ENCODE assay signal across 9 cellular contexts in the genomic region with DNA sequence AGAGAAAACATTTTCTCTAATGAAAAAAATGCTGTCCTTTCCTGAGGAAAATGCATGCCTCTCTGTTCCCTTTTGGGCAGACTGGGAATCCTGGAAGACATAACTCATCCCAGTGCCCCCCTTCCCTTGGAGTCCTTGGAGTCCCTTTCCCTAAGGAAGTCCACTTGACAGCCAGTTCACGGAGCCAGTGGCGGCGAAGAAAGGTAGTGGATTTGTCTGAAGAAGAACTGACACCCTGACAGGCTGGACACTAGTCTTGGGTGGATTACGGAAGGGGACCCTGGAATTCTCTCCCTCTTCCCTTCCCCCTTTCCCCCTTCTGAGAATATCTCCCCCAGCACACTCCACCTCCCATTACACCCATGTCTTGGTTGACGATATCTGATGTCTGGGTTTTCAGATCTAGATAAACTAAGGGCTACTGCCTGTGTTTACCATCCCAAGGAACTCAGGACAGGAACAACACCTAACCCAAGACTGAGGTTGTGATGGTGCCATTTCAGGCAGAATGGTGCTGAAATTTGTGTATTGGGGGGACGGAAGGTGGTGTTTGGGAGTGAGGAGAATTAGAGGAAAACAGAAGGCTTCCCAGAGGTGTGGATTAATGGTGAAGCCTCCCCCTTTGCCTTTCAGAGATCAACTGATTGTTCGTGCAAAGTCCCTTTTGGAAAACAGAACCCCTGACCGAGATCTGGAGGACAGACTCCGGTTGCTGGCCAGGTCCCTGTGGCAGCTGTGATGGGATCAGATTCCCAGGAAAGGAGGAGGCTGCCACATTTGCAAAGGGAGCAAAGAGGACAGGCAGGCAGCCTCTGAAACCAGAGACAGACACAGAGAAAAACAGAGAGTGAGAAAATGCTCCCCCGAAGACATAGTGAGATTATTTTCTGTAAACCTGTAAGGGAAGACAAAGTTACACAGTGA. TPM values are rescaled to one million over a fixed set of nuclear protein-coding genes. Genes with fewer than 3 reads are reported as not detected.
DNase-seq lines count a peak whose midpoint lies in the region; ATAC-seq and TF ChIP-seq lines count a peak whose summit lies in the region.
"Had no signal": no experiment of that assay in that cellular context is flagged by ENCODE, and none has a peak within 500 bp of the region (broad histone marks: within the 10 kb centered on the region; RNA-seq: fewer than 3 reads in every experiment).

No MANE protein-coding gene starts in this region.

- H3K27me3 ChIP-seq in GM23248 (replicated peaks; ENCODE audit: insufficient read depth), result no peaks in the 10 kb centered on the region
- no peaks in the 10 kb centered on the region for H3K27me3 ChIP-seq in smooth muscle cell (ENCODE audit: low read depth)

- H2AFZ ChIP-seq in GM23248 (no peak overlapping the region), smooth muscle cell (ENCODE audit: low read depth) (no peak overlapping the region)

- H3K79me2 ChIP-seq in GM23248 (ENCODE audit: insufficient read depth), result peaks cover 72% of the 10 kb centered on the region
- peaks cover 57% of the 10 kb centered on the region for H3K79me2 ChIP-seq in smooth muscle cell (ENCODE audit: low read depth)

- H3K9me3 Mint-ChIP-seq in activated T-helper 17 cell treated with anti-CD3 and anti-CD28 coated beads, Interleukin-2, amount 50 U/mL, for 72 hours, result no peaks in the 10 kb centered on the region

- H4K20me1 ChIP-seq in GM23248 (ENCODE audit: insufficient read depth) (peaks cover 17% of the 10 kb centered on the region; the same call in 1 of the 2 replicates), smooth muscle cell (ENCODE audit: low read depth) (peaks cover 48% of the 10 kb centered on the region)

- H3K9me3 ChIP-seq in GM23248 (ENCODE audit: low read depth) (no peaks in the 10 kb centered on the region), smooth muscle cell (replicated peaks; ENCODE audit: low read depth) (no peaks in the 10 kb centered on the region)

- H3K9ac ChIP-seq in GM23248, result peak overlapping the region; percentile 99
- H3K9ac ChIP-seq in smooth muscle cell (ENCODE audit: low read depth), result peak overlapping the region; percentile 99

- peaks cover 42% of the 10 kb centered on the region for H3K36me3 ChIP-seq in GM23248 (ENCODE audit: low read depth)
- no peaks in the 10 kb centered on the region for H3K36me3 ChIP-seq in smooth muscle cell (ENCODE audit: low read depth)

- peaks cover 39% of the 10 kb centered on the region for H3K4me1 ChIP-seq in GM23248 (ENCODE audit: insufficient read depth)
- H3K4me1 ChIP-seq in smooth muscle cell (ENCODE audit: low read depth), result peaks cover 34% of the 10 kb centered on the region

- H3K4me3 ChIP-seq in GM23248, result peak overlapping the region; percentile 95
- H3K4me3 ChIP-seq in iPS-11a (ENCODE audit: low read depth, low read length), result peak overlapping the region; percentile 88
- H3K4me3 ChIP-seq in smooth muscle cell, result peak overlapping the region; percentile 92

- DNase-seq in GM23248, result peak; percentile 55
- DNase-seq in smooth muscle cell (lab: John Stamatoyannopoulos, UW; ENCODE audit: unreplicated experiment), result no peak
- DNase-seq in CD1c-positive myeloid dendritic cell (ENCODE audit: extremely low spot score), result no peak
- no peak for DNase-seq in NCI-H2107 (lab: John Stamatoyannopoulos, UW)
- DNase-seq: activated CD4-positive, alpha-beta T cell treated with anti-CD3 and anti-CD28 coated beads for 1 hour had no signal

- H3K4me2 ChIP-seq in GM23248 (ENCODE audit: unreplicated experiment), result peak overlapping the region; percentile 96
- peak overlapping the region; percentile 99 for H3K4me2 ChIP-seq in smooth muscle cell

- no peak for TF ChIP-seq CTCF in smooth muscle cell (IDR thresholded peaks at IDR 0.05; ENCODE audit: borderline replicate concordance, insufficient read depth, poor library complexity, severe bottlenecking)

- peak overlapping the region; percentile 33 for H3K4me3 Mint-ChIP-seq in activated T-helper 17 cell treated with anti-CD3 and anti-CD28 coated beads, Interleukin-2, amount 50 U/mL, for 72 hours

- no peak overlapping the region for H3K27ac Mint-ChIP-seq in activated T-helper 17 cell treated with anti-CD3 and anti-CD28 coated beads, Interleukin-2, amount 50 U/mL, for 72 hours

- H3K27ac ChIP-seq in GM23248 (peak overlapping the region; percentile 99), smooth muscle cell (ENCODE audit: low read depth) (peak overlapping the region; percentile 99)

- H3F3A ChIP-seq in GM23248 (ENCODE audit: insufficient read depth) (peaks cover 62% of the 10 kb centered on the region), smooth muscle cell (ENCODE audit: low read depth) (peaks cover 51% of the 10 kb centered on the region)

- ATAC-seq in activated T-helper 17 cell treated with anti-CD3 and anti-CD28 coated beads, Interleukin-2, amount 50 U/mL, for 72 hours (replicated peaks), result no peak
- ATAC-seq in HG03442 (IDR thresholded peaks at IDR 0.05; ENCODE audit: unreplicated experiment) (no peak), GM21367 (IDR thresholded peaks at IDR 0.05; ENCODE audit: unreplicated experiment) (no peak)

- WGBS in GM23248 (ENCODE audit: low coverage in 1 of 2, low lambda C conversion rate in 2 of 2, missing lambda C conversion rate in 2 of 2), 2 experiments, result 0 to 1% methylated on average over 10 of the region's 10 CpGs
- 2% methylated on average over 10 of the region's 10 CpGs for WGBS in smooth muscle cell (ENCODE audit: low lambda C conversion rate)

- H3K9me2 ChIP-seq in GM23248 (ENCODE audit: insufficient read depth), result no peaks in the 10 kb centered on the region

- no peaks in the 10 kb centered on the region for H3K4me1 Mint-ChIP-seq in activated T-helper 17 cell treated with anti-CD3 and anti-CD28 coated beads, Interleukin-2, amount 50 U/mL, for 72 hours

- in situ Hi-C loops in GM23248 (cut with MboI), result no loop called here

- H3K27me3 Mint-ChIP-seq in activated T-helper 17 cell treated with anti-CD3 and anti-CD28 coated beads, Interleukin-2, amount 50 U/mL, for 72 hours, result peaks cover 36% of the 10 kb centered on the region

- no peaks in the 10 kb centered on the region for H3K36me3 Mint-ChIP-seq in activated T-helper 17 cell treated with anti-CD3 and anti-CD28 coated beads, Interleukin-2, amount 50 U/mL, for 72 hours (ENCODE audit: low read depth)

RNA-seq across cellular contexts. Expression of a gene that starts 0.7 kb away (rescaled TPM):
- 5,563 and 6,520 TPM in 2 replicates for total RNA-seq in GM23248 (2014; rRNA removed; shearing (Covaris generic))
- polyA plus RNA-seq in GM23248 (2016; fragmentation: Nextera tagmentation; extraction: Ambion mirVana) (20,092 and 20,398 TPM in 2 replicates), smooth muscle cell (13,534 and 19,518 TPM in 2 replicates)
- under 1 TPM in 1 of 2 donors, not detected in 1; 0.26 TPM for total RNA-seq in activated T-helper 17 cell treated with anti-CD3 and anti-CD28 coated beads, Interleukin-2, amount 50 U/mL, for 72 hours
- total RNA-seq in smooth muscle cell, result 7,113 and 8,137 TPM in 2 replicates

Comparison
In these comparisons a context has a peak if more than half of its experiments do, and no peak if none do; other contexts are left out.
1. RNA of a gene that starts 0.7 kb away (total RNA-seq): 7,113 to 8,137 TPM in smooth muscle cell and 5,563 to 6,520 TPM in GM23248; 0.26 TPM in activated T-helper 17 cell treated with anti-CD3 and anti-CD28 coated beads, Interleukin-2, amount 50 U/mL, for 72 hours; every median in the first group is over 1,000 times any median in the second.
2. Peak in every context shown above with its lines, with median percentiles within 50 percentile points of each other: H3K4me3 ChIP-seq.